Comparison of ENCODE assay signal across 8 cellular contexts in genomic region chr10:62268399-62269076, GRCh38. TPM values are rescaled to one million over a fixed set of nuclear protein-coding genes. Genes with fewer than 3 reads are reported as not detected.
A peak's percentile ranks its signal among the peaks of the same experiment; 100 is the strongest.
DNase-seq lines count a peak whose midpoint lies in the region; ATAC-seq and TF ChIP-seq lines count a peak whose summit lies in the region.

RTKN2 (minus strand) TSS chr10:62268844; CDS start chr10:62268610, 234 bp downstream.

- no peak for TF ChIP-seq CTCF in LNCaP clone FGC (IDR thresholded peaks at IDR 0.05; ENCODE audit: control insufficient read depth, extremely low read depth, insufficient read depth)
- TF ChIP-seq CTCF in glutamatergic neuron (IDR thresholded peaks at IDR 0.05; ENCODE audit: partially characterized antibody, unreplicated experiment) = no peak
- no peak for TF ChIP-seq CTCF in omental fat pad (IDR thresholded peaks at IDR 0.05)
- TF ChIP-seq CTCF in testis (IDR thresholded peaks at IDR 0.05) = no peak

- H3K4me1 ChIP-seq in testis = peaks cover 6% of the 10 kb centered on the region

- TF ChIP-seq POLR2A in testis (IDR thresholded peaks at IDR 0.05) = no peak

- H3K4me1 Mint-ChIP-seq in activated naive CD4-positive, alpha-beta T cell treated with anti-CD3 and anti-CD28 coated beads, Interleukin-2, amount 50 U/mL, for 24 hours = peaks cover 22% of the 10 kb centered on the region
- peaks cover 2% of the 10 kb centered on the region for H3K4me1 Mint-ChIP-seq in glutamatergic neuron (ENCODE audit: low read depth, unreplicated experiment)

- H3K27me3 ChIP-seq in testis = no peaks in the 10 kb centered on the region

- DNase-seq in DMS114 treated with DMSO at 0.1 percent for 48 hours (lab: John Stamatoyannopoulos, UW; ENCODE audit: unreplicated experiment) (peak; percentile 81), LNCaP clone FGC (ENCODE audit: low read depth) (peak; percentile 85), SK-MEL-5 (ENCODE audit: low read depth, low spot score) (peak; percentile 84), glutamatergic neuron (peak; percentile 98), omental fat pad (ENCODE audit: low spot score) (no peak), testis (peak; percentile 86)

- H3K4me3 ChIP-seq in LNCaP clone FGC (ENCODE audit: low read depth, low read length) (peak within 1 kb of the TSS; percentile 71), testis (peak within 1 kb of the TSS; percentile 64 to 78)

- in situ Hi-C loops in SK-MEL-5 (cut with HindIII; ENCODE audit: low pct_unique_long_range_greater_than_20kb, low sequenced_read_pairs) = no loop called here

- H3K36me3 Mint-ChIP-seq in activated naive CD4-positive, alpha-beta T cell treated with anti-CD3 and anti-CD28 coated beads, Interleukin-2, amount 50 U/mL, for 24 hours = no peaks in the 10 kb centered on the region
- H3K36me3 Mint-ChIP-seq in glutamatergic neuron (ENCODE audit: unreplicated experiment) = no peaks in the 10 kb centered on the region

- H3K4me3 Mint-ChIP-seq in activated naive CD4-positive, alpha-beta T cell treated with anti-CD3 and anti-CD28 coated beads, Interleukin-2, amount 50 U/mL, for 24 hours = peak within 1 kb of the TSS; percentile 94
- H3K4me3 Mint-ChIP-seq in glutamatergic neuron (ENCODE audit: unreplicated experiment) = peak within 1 kb of the TSS; percentile 88

- H3K27ac Mint-ChIP-seq in activated naive CD4-positive, alpha-beta T cell treated with anti-CD3 and anti-CD28 coated beads, Interleukin-2, amount 50 U/mL, for 24 hours = peak within 1 kb of the TSS; percentile 84
- peak within 1 kb of the TSS; percentile 65 for H3K27ac Mint-ChIP-seq in glutamatergic neuron (ENCODE audit: unreplicated experiment)

- intact Hi-C loops in testis (cut with DNase I; ENCODE audit: low total_unique reads) = no loop called here

- 0 to 1% methylated on average over 11 to 52 of the region's 62 CpGs for WGBS in testis, 2 donors

- H3K36me3 ChIP-seq in testis (ENCODE audit: low read depth, missing control alignments) = no peaks in the 10 kb centered on the region

- ATAC-seq in GM21737 (IDR thresholded peaks at IDR 0.05; ENCODE audit: unreplicated experiment) (peak; percentile 77), omental fat pad (ENCODE audit: low FRiP score) (peak; percentile 87)

- H3K27ac ChIP-seq in testis = peak within 1 kb of the TSS in 1 of 2 donors; percentile 26

- no peaks in the 10 kb centered on the region for H3K9me3 Mint-ChIP-seq in activated naive CD4-positive, alpha-beta T cell treated with anti-CD3 and anti-CD28 coated beads, Interleukin-2, amount 50 U/mL, for 24 hours
- peaks cover 3% of the 10 kb centered on the region for H3K9me3 Mint-ChIP-seq in glutamatergic neuron (ENCODE audit: unreplicated experiment)

- H3K27me3 Mint-ChIP-seq in activated naive CD4-positive, alpha-beta T cell treated with anti-CD3 and anti-CD28 coated beads, Interleukin-2, amount 50 U/mL, for 24 hours = no peaks in the 10 kb centered on the region
- H3K27me3 Mint-ChIP-seq in glutamatergic neuron (ENCODE audit: unreplicated experiment) = peaks cover 4% of the 10 kb centered on the region

- H3K9me3 ChIP-seq in testis = no peaks in the 10 kb centered on the region

RNA-seq across cellular contexts. Expression of gene RTKN2, which starts in this region (rescaled TPM):
- total RNA-seq in SK-MEL-5 (2014; rRNA removed; shearing (Covaris generic)) = 0.98 and 1.4 TPM in 2 replicates
- 0.90 and 2.0 TPM in 2 replicates for polyA plus RNA-seq in SK-MEL-5 (2015; cell fraction: cytosol; rRNA removed)
- polyA plus RNA-seq in SK-MEL-5 (2015; cell fraction: nucleus; rRNA removed) = 4.4 and 4.7 TPM in 2 replicates
- total RNA-seq in glutamatergic neuron (ENCODE audit: unreplicated experiment) (3.2 TPM), omental fat pad (under 1 TPM in 3 of 4 donors, not detected in 1; 0.09 to 0.48 (median 0.38) TPM), testis (1 to 10 TPM; 6.3 to 7.5 TPM)
- polyA plus RNA-seq in testis (ENCODE audit: insufficient read depth, low read depth, low replicate concordance) = 9.1 TPM

Comparison
In these comparisons a context has a peak if more than half of its experiments do, and no peak if none do; other contexts are left out.
1. Peak in ATAC-seq in omental fat pad; RNA of the gene not detected or under 1 TPM.